ENCODE assay signal across 1 cellular context in genomic region chr22:23893957-23894709, GRCh38.
TF ChIP-seq lines count a peak whose summit lies in the region.

Gene MIF, plus strand, starts transcription at chr22:23894383. Its CDS starts 92 bp downstream, at chr22:23894475.

TF ChIP-seq in HepG2, 621 proteins besides CTCF, POLR2A, EP300 and RAD21 (continued from another document and continues in another):
- TF ChIP-seq IKZF5 (CRISPR knock-in tag; IDR thresholded peaks at IDR 0.05) (0 out of 2 replicates have a peak, but pooled peaks have one; percentile 29), CBFB (CRISPR knock-in tag; IDR thresholded peaks at IDR 0.05) (peak; percentile 35; the same call in 1 of the 2 replicates), ZNF34 (CRISPR knock-in tag; IDR thresholded peaks at IDR 0.05; ENCODE audit: borderline replicate concordance) (no peak), ARNT2 (CRISPR knock-in tag; IDR thresholded peaks at IDR 0.05; ENCODE audit: low read depth) (peak; percentile 87; the same call in 1 of the 2 replicates), ZBTB46 (CRISPR knock-in tag; IDR thresholded peaks at IDR 0.05; ENCODE audit: borderline replicate concordance) (no peak), ZNF646 (CRISPR knock-in tag; IDR thresholded peaks at IDR 0.05) (no peak), FOXK2 (IDR thresholded peaks at IDR 0.05) (no peak), TCF12 (IDR thresholded peaks at IDR 0.05) (no peak), TCF12 (CRISPR knock-in tag; IDR thresholded peaks at IDR 0.05) (0 out of 2 replicates have a peak, but pooled peaks have one; percentile 19), TEF (CRISPR knock-in tag; IDR thresholded peaks at IDR 0.05) (peak; percentile 47; the same call in 1 of the 2 replicates), ZSCAN20 (CRISPR knock-in tag; IDR thresholded peaks at IDR 0.05; ENCODE audit: borderline replicate concordance) (no peak), IRF1 (CRISPR knock-in tag; IDR thresholded peaks at IDR 0.05; ENCODE audit: low read depth) (no peak), ZNF280B (CRISPR knock-in tag; IDR thresholded peaks at IDR 0.05; ENCODE audit: borderline replicate concordance) (peak; percentile 52; the same call in 1 of the 2 replicates), ZNF567 (CRISPR knock-in tag; IDR thresholded peaks at IDR 0.05; ENCODE audit: borderline replicate concordance) (0 out of 2 replicates have a peak, but pooled peaks have one; percentile 20), CBX2 (IDR thresholded peaks at IDR 0.05; ENCODE audit: low read depth, low read length) (no peak), CBX2 (CRISPR knock-in tag; IDR thresholded peaks at IDR 0.05; ENCODE audit: low read depth) (peak; percentile 75; the same call in 1 of the 2 replicates), ZNF460 (CRISPR knock-in tag; IDR thresholded peaks at IDR 0.05; ENCODE audit: borderline replicate concordance) (peak; percentile 24; the same call in 1 of the 2 replicates), ZMYM2 (CRISPR knock-in tag; IDR thresholded peaks at IDR 0.05) (peak; percentile 70; the same call in 1 of the 2 replicates), MTA1 (CRISPR knock-in tag; IDR thresholded peaks at IDR 0.05; ENCODE audit: borderline replicate concordance) (peak; percentile 71; the same call in 1 of the 2 replicates), KLF6 (CRISPR knock-in tag; IDR thresholded peaks at IDR 0.05) (peak; percentile 39; the same call in 1 of the 2 replicates), RFX1 (IDR thresholded peaks at IDR 0.05) (peak; percentile 68), ATM (IDR thresholded peaks at IDR 0.05; ENCODE audit: borderline replicate concordance) (no peak), BCL6 (CRISPR knock-in tag; IDR thresholded peaks at IDR 0.05) (peak; percentile 10; the same call in 1 of the 2 replicates), ZNF781 (CRISPR knock-in tag; IDR thresholded peaks at IDR 0.05; ENCODE audit: borderline replicate concordance, not compliant biosample characterization) (peak; percentile 56), XRCC5 (optimal IDR thresholded peaks at IDR 0.05; ENCODE audit: low read length) (peak; percentile 69), ZBTB37 (CRISPR knock-in tag; IDR thresholded peaks at IDR 0.05) (no peak), SP5 (CRISPR knock-in tag; IDR thresholded peaks at IDR 0.05; ENCODE audit: borderline replicate concordance, low read depth) (peak; percentile 84), RFX5 (IDR thresholded peaks at IDR 0.05; ENCODE audit: low read depth, low read length) (no peak), MAZ (IDR thresholded peaks at IDR 0.05; ENCODE audit: borderline replicate concordance, low read depth, low read length) (no peak; the same call in 1 of the 2 replicates), MAZ (CRISPR knock-in tag; IDR thresholded peaks at IDR 0.05; ENCODE audit: low read depth) (no peak; the same call in 1 of the 2 replicates), ZBTB44 (CRISPR knock-in tag; IDR thresholded peaks at IDR 0.05) (no peak), ZIK1 (CRISPR knock-in tag; IDR thresholded peaks at IDR 0.05; ENCODE audit: borderline replicate concordance, low read depth) (peak; percentile 90; the same call in 1 of the 2 replicates), TFDP1 (CRISPR knock-in tag; IDR thresholded peaks at IDR 0.05; ENCODE audit: borderline replicate concordance) (no peak), SRSF4 (IDR thresholded peaks at IDR 0.05; ENCODE audit: low read depth, low read length, poor library complexity, severe bottlenecking) (peak; percentile 9), HNRNPH1 (optimal IDR thresholded peaks at IDR 0.05; ENCODE audit: low read depth, low read length) (no peak), ZNF660 (CRISPR knock-in tag; IDR thresholded peaks at IDR 0.05; ENCODE audit: borderline replicate concordance, low read depth) (no peak), PBX3 (CRISPR knock-in tag; IDR thresholded peaks at IDR 0.05; ENCODE audit: borderline replicate concordance) (no peak), ZNF678 (CRISPR knock-in tag; IDR thresholded peaks at IDR 0.05) (0 out of 2 replicates have a peak, but pooled peaks have one; percentile 27), HNRNPLL (IDR thresholded peaks at IDR 0.05; ENCODE audit: low read depth, low read length, poor library complexity, severe bottlenecking) (peak; percentile 82), ERF (CRISPR knock-in tag; IDR thresholded peaks at IDR 0.05) (peak; percentile 26; the same call in 1 of the 2 replicates), YY1 (IDR thresholded peaks at IDR 0.05; ENCODE audit: insufficient read depth, insufficient replicate concordance, low read depth, low read length) (peak; percentile 63), SMARCE1 (IDR thresholded peaks at IDR 0.05; ENCODE audit: borderline replicate concordance) (no peak), ATRX (CRISPR knock-in tag; IDR thresholded peaks at IDR 0.05; ENCODE audit: borderline replicate concordance) (no peak)
